Comparison of ENCODE assay signal across 1 cellular context in the genomic region with DNA sequence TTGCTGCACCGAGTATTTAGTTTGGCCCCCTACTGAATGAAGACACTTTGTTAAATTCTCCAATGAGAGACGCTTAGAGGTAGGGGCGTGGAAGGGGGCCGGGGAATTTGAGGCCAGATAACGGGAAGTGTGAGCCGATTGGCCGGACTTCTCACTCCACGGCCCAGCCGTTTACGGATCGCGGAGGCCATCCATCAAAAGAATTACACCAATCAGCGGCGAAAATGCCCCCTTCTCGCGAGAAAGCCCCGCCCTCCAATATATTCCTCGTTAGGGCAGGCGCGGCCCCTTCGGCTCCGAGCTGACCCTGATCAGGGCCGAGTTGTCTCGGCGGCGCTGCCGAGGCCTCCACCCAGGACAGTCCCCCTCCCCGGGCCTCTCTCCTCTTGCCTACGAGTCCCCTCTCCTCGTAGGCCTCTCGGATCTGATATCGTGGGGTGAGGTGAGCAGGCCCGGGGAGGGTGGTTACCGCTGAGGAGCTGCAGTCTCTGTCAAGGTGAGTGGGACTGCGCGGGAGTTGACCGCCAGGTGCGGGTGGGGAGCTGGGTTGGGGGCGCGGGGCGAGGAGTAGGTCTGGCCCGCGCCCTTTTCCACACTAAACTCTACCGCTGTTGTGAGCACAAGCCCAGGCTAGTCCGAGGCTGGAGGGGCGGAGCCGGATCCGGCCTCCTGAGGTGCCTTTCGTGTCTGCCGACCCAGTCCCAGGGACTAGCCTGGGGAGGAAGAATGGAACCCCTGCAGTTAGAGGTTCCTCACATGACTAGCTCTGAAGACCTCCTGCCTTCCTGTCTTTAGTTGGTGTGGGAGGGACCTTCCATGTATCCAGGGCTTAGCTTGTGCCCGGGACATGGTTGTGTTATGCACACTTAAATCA.
TF ChIP-seq lines count a peak whose summit lies in the region.

Gene CCNG1 (plus strand): TSS at position 287 of the 874 bp plus-strand sequence. CDS start 1,662 bp downstream, outside the sequence.

TF ChIP-seq in HepG2, 621 proteins besides CTCF, POLR2A, EP300 and RAD21 (continued from another document):
- TF ChIP-seq THAP8 (CRISPR knock-in tag; IDR thresholded peaks at IDR 0.05; ENCODE audit: borderline replicate concordance) (no peak), MYC (CRISPR knock-in tag; IDR thresholded peaks at IDR 0.05; ENCODE audit: borderline replicate concordance) (peak; percentile 45; the same call in 1 of the 2 replicates), TCF12 (IDR thresholded peaks at IDR 0.05) (no peak), TCF12 (CRISPR knock-in tag; IDR thresholded peaks at IDR 0.05) (no peak), HCFC1 (IDR thresholded peaks at IDR 0.05; ENCODE audit: low read depth, low read length) (no peak), PHF21A (CRISPR knock-in tag; IDR thresholded peaks at IDR 0.05) (peak; percentile 85), ZNF33B (CRISPR knock-in tag; IDR thresholded peaks at IDR 0.05) (no peak), ZBTB25 (CRISPR knock-in tag; IDR thresholded peaks at IDR 0.05) (0 out of 2 replicates have a peak, but pooled peaks have one; percentile 42), ZNF816 (CRISPR knock-in tag; IDR thresholded peaks at IDR 0.05; ENCODE audit: borderline replicate concordance) (peak; percentile 36; the same call in 1 of the 2 replicates), XRCC5 (optimal IDR thresholded peaks at IDR 0.05; ENCODE audit: low read length) (no peak), ZBTB2 (CRISPR knock-in tag; IDR thresholded peaks at IDR 0.05; ENCODE audit: low read depth) (no peak), ZFP36L1 (CRISPR knock-in tag; IDR thresholded peaks at IDR 0.05) (no peak), KDM5B (CRISPR knock-in tag; IDR thresholded peaks at IDR 0.05; ENCODE audit: borderline replicate concordance) (peak; percentile 88), EED (CRISPR knock-in tag; IDR thresholded peaks at IDR 0.05) (no peak), ATF5 (CRISPR knock-in tag; IDR thresholded peaks at IDR 0.05; ENCODE audit: low read depth) (no peak), KMT2A (CRISPR knock-in tag; IDR thresholded peaks at IDR 0.05) (peak; percentile 87), IRF9 (CRISPR knock-in tag; IDR thresholded peaks at IDR 0.05; ENCODE audit: borderline replicate concordance) (no peak; the same call in 1 of the 2 replicates), PCBP1 (IDR thresholded peaks at IDR 0.05; ENCODE audit: borderline replicate concordance, low read depth, low read length) (0 out of 2 replicates have a peak, but pooled peaks have one; percentile 55), ZFY (CRISPR knock-in tag; IDR thresholded peaks at IDR 0.05) (peak; percentile 94), ZNF672 (CRISPR knock-in tag; IDR thresholded peaks at IDR 0.05) (no peak), ZBED4 (CRISPR knock-in tag; IDR thresholded peaks at IDR 0.05; ENCODE audit: borderline replicate concordance) (peak; percentile 61; the same call in 1 of the 2 replicates), SNAPC2 (CRISPR knock-in tag; IDR thresholded peaks at IDR 0.05) (peak; percentile 40; the same call in 1 of the 2 replicates), THYN1 (CRISPR knock-in tag; IDR thresholded peaks at IDR 0.05; ENCODE audit: borderline replicate concordance, low read depth) (no peak), WIZ (CRISPR knock-in tag; IDR thresholded peaks at IDR 0.05) (no peak), PHF8 (CRISPR knock-in tag; IDR thresholded peaks at IDR 0.05) (peak; percentile 95), RBM39 (IDR thresholded peaks at IDR 0.05; ENCODE audit: low read depth, low read length, poor library complexity, severe bottlenecking) (peak; percentile 91), EZH2 (conservative IDR thresholded peaks at IDR 0.05; ENCODE audit: low read depth, low read length) (no peak), ISL2 (CRISPR knock-in tag; IDR thresholded peaks at IDR 0.05) (peak; percentile 22; the same call in 1 of the 2 replicates)
- TF ChIP-seq, protein P1, sequence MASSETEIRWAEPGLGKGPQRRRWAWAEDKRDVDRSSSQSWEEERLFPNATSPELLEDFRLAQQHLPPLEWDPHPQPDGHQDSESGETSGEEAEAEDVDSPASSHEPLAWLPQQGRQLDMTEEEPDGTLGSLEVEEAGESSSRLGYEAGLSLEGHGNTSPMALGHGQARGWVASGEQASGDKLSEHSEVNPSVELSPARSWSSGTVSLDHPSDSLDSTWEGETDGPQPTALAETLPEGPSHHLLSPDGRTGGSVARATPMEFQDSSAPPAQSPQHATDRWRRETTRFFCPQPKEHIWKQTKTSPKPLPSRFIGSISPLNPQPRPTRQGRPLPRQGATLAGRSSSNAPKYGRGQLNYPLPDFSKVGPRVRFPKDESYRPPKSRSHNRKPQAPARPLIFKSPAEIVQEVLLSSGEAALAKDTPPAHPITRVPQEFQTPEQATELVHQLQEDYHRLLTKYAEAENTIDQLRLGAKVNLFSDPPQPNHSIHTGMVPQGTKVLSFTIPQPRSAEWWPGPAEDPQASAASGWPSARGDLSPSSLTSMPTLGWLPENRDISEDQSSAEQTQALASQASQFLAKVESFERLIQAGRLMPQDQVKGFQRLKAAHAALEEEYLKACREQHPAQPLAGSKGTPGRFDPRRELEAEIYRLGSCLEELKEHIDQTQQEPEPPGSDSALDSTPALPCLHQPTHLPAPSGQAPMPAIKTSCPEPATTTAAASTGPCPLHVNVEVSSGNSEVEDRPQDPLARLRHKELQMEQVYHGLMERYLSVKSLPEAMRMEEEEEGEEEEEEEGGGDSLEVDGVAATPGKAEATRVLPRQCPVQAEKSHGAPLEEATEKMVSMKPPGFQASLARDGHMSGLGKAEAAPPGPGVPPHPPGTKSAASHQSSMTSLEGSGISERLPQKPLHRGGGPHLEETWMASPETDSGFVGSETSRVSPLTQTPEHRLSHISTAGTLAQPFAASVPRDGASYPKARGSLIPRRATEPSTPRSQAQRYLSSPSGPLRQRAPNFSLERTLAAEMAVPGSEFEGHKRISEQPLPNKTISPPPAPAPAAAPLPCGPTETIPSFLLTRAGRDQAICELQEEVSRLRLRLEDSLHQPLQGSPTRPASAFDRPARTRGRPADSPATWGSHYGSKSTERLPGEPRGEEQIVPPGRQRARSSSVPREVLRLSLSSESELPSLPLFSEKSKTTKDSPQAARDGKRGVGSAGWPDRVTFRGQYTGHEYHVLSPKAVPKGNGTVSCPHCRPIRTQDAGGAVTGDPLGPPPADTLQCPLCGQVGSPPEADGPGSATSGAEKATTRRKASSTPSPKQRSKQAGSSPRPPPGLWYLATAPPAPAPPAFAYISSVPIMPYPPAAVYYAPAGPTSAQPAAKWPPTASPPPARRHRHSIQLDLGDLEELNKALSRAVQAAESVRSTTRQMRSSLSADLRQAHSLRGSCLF (CRISPR knock-in tag; IDR thresholded peaks at IDR 0.05; ENCODE audit: borderline replicate concordance): no peak
- TF ChIP-seq, protein P2, sequence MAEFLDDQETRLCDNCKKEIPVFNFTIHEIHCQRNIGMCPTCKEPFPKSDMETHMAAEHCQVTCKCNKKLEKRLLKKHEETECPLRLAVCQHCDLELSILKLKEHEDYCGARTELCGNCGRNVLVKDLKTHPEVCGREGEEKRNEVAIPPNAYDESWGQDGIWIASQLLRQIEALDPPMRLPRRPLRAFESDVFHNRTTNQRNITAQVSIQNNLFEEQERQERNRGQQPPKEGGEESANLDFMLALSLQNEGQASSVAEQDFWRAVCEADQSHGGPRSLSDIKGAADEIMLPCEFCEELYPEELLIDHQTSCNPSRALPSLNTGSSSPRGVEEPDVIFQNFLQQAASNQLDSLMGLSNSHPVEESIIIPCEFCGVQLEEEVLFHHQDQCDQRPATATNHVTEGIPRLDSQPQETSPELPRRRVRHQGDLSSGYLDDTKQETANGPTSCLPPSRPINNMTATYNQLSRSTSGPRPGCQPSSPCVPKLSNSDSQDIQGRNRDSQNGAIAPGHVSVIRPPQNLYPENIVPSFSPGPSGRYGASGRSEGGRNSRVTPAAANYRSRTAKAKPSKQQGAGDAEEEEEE (CRISPR knock-in tag; IDR thresholded peaks at IDR 0.05; ENCODE audit: borderline replicate concordance): no peak
- TF ChIP-seq, protein P3, sequence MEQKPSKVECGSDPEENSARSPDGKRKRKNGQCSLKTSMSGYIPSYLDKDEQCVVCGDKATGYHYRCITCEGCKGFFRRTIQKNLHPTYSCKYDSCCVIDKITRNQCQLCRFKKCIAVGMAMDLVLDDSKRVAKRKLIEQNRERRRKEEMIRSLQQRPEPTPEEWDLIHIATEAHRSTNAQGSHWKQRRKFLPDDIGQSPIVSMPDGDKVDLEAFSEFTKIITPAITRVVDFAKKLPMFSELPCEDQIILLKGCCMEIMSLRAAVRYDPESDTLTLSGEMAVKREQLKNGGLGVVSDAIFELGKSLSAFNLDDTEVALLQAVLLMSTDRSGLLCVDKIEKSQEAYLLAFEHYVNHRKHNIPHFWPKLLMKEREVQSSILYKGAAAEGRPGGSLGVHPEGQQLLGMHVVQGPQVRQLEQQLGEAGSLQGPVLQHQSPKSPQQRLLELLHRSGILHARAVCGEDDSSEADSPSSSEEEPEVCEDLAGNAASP (CRISPR knock-in tag; IDR thresholded peaks at IDR 0.05; ENCODE audit: borderline replicate concordance): peak; percentile 50; the same call in 1 of the 2 replicates
- TF ChIP-seq, protein P4, sequence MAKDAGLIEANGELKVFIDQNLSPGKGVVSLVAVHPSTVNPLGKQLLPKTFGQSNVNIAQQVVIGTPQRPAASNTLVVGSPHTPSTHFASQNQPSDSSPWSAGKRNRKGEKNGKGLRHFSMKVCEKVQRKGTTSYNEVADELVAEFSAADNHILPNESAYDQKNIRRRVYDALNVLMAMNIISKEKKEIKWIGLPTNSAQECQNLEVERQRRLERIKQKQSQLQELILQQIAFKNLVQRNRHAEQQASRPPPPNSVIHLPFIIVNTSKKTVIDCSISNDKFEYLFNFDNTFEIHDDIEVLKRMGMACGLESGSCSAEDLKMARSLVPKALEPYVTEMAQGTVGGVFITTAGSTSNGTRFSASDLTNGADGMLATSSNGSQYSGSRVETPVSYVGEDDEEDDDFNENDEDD (CRISPR knock-in tag; IDR thresholded peaks at IDR 0.05; ENCODE audit: borderline replicate concordance): peak; percentile 37; the same call in 1 of the 2 replicates
